ENCODE assay signal across 12 cellular contexts in the genomic region with DNA sequence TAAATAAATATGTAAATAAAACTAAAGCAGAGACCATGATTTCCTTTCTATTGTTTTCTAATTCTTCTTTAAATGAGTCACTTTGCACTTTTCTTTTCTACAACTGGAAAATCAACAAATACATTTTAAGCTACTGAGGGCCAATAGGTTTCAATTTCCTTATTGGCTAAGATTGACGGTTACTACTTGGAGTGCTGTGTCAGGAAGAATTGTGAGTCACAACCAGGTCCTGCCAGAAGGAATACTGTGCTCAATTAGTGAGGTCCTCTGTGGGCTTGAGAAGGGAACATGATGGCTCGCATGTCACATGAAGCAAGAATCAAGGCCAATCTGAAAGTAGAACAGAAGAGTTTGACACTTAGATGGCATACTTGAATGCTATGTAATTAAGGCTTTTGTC.
DNase-seq lines count a peak whose midpoint lies in the region; ATAC-seq and TF ChIP-seq lines count a peak whose summit lies in the region.
"Had no signal": no experiment of that assay in that cellular context is flagged by ENCODE, and none has a peak within 500 bp of the region (broad histone marks: within the 10 kb centered on the region; RNA-seq: fewer than 3 reads in every experiment).

No MANE protein-coding gene starts in this region.

- TF ChIP-seq CTCF in mucosa of descending colon (IDR thresholded peaks at IDR 0.05) = no peak

- H3K9me3 ChIP-seq in esophagus (ENCODE audit: control insufficient read depth in 2 of 2, insufficient read depth in 1 of 2, low read depth in 1 of 2, low read length in 1 of 2) (no peaks in the 10 kb centered on the region), mucosa of descending colon (no peaks in the 10 kb centered on the region)
- H3K9me3 ChIP-seq: adrenal gland had no signal

- no peaks in the 10 kb centered on the region for H3K4me1 ChIP-seq in esophagus (ENCODE audit: control insufficient read depth in 2 of 2, insufficient read depth in 2 of 2, low read length in 1 of 2)
- H3K4me1 ChIP-seq in mucosa of descending colon (ENCODE audit: low read depth) = no peaks in the 10 kb centered on the region
- H3K4me1 ChIP-seq: adrenal gland had no signal

- H3K27me3 ChIP-seq in esophagus (ENCODE audit: control insufficient read depth in 1 of 2, insufficient read depth in 2 of 2, low read length in 2 of 2) = peaks cover 0 to under 1% of the 10 kb centered on the region in 2 donors
- H3K27me3 ChIP-seq: adrenal gland had no signal

- DNase-seq in AG20443 (ENCODE audit: low spot score) = peak; percentile 49
- DNase-seq in NCI-H226 = peak; percentile 29
- no peak for DNase-seq in mucosa of descending colon
- no peak for DNase-seq in NCI-H1436 (lab: John Stamatoyannopoulos, UW)
- no peak for DNase-seq in superior temporal gyrus (ENCODE audit: extremely low spot score)
- no peak for DNase-seq in NCI-H2081 (lab: John Stamatoyannopoulos, UW)
- no peak for DNase-seq in activated CD8-positive, alpha-beta memory T cell treated with anti-CD3 and anti-CD28 coated beads for 24 hours
- DNase-seq: adrenal gland; stimulated activated naive CD8-positive, alpha-beta T cell treated with anti-CD3 and anti-CD28 coated beads, Interleukin-15, amount 100 ng/mL, for 72 hours had no signal

- peak overlapping the region; percentile 49 to 76 for H3K27ac ChIP-seq in esophagus (ENCODE audit: low read depth in 2 of 2, low read length in 1 of 2)
- H3K27ac ChIP-seq: adrenal gland, C4-2B had no signal

- no peak overlapping the region for H3K4me3 ChIP-seq in esophagus (ENCODE audit: low read depth in 1 of 2, low read length in 2 of 2)
- no peak overlapping the region for H3K4me3 ChIP-seq in mucosa of descending colon
- H3K4me3 ChIP-seq: adrenal gland, K562 had no signal

- intact Hi-C loops in mucosa of descending colon (cut with DNase I, micrococcal nuclease) = loop anchor here in 1 of 2 donors (10.0 kb wide), 1 partner anchor 368 kb away; no protein-coding TSS in a partner anchor

- no peaks in the 10 kb centered on the region for H3K36me3 ChIP-seq in esophagus (ENCODE audit: control insufficient read depth in 2 of 2, insufficient read depth in 2 of 2, low read length in 1 of 2)
- no peaks in the 10 kb centered on the region for H3K36me3 ChIP-seq in mucosa of descending colon (ENCODE audit: low read depth)
- H3K36me3 ChIP-seq: adrenal gland had no signal

- WGBS in esophagus, 2 donors = 45 to 59% methylated on average over 2 of the region's 2 CpGs

- ATAC-seq in mucosa of descending colon = peak; percentile 88
- ATAC-seq: K562; stimulated activated naive CD8-positive, alpha-beta T cell treated with anti-CD3 and anti-CD28 coated beads, Interleukin-15, amount 100 ng/mL, for 72 hours had no signal

Comparison
In these comparisons a context has a peak if more than half of its experiments do, and no peak if none do; other contexts are left out.
1. DNase-seq: peak in AG20443 (single experiment) and NCI-H226 (single experiment); none in mucosa of descending colon (0 of 3), NCI-H1436 (single experiment), superior temporal gyrus (single experiment), NCI-H2081 (0 of 2) and activated CD8-positive, alpha-beta memory T cell treated with anti-CD3 and anti-CD28 coated beads for 24 hours (single experiment).